Comparison of ENCODE assay signal across 1 cellular context in the genomic region with DNA sequence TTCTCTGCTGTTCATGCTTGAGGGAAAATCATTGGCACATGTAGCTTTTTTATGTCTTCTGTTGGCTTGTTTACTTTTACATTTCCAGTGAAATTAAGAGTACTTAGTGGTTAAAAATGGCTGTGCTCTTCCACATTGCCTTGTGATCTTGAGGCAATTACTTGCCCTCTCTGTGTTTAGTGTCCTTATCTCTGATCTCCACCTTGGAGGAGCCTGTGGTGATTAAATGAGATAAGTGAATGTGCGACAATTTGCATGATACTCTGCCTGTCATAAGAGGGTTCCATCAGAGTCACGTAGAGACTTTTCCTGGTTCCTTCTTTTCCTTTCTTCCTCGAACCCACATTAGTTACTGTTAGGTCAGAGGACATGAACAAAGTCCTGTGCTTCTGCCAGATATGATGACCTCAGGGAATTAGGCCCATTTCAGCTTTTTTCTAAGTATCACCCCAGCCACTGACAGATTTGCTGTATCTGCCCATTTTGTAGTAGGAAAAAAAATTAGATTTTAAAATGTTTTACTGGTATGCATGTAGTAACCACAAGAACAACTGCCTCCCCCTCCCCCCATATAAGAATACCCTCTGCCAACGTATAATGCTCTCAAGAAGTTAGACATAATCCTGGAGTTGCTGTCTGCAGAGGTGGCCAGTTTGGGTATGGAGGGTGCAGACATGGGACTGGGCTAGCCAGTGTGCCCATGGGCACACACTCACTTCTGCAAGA.
TF ChIP-seq lines count a peak whose summit lies in the region.

No MANE protein-coding gene starts in this region.

TF ChIP-seq in K562, 482 proteins besides CTCF, POLR2A, EP300 and RAD21 (continued from another document):
- peak in 1 of 3 experiments; percentile 54 for TF ChIP-seq YY1 (IDR thresholded peaks at IDR 0.05; ENCODE audit: borderline replicate concordance in 1 of 3, control insufficient read depth in 1 of 3, extremely low read depth in 1 of 3, insufficient read depth in 3 of 3, insufficient read length in 1 of 3, insufficient replicate concordance in 2 of 3, low read depth in 1 of 3, low read length in 2 of 3)
- TF ChIP-seq SRSF7 (optimal IDR thresholded peaks at IDR 0.05; ENCODE audit: low read depth, low read length), result no peak
- TF ChIP-seq ZNF76 (CRISPR knock-in tag; IDR thresholded peaks at IDR 0.05; ENCODE audit: borderline replicate concordance), result no peak
- TF ChIP-seq, protein P1, sequence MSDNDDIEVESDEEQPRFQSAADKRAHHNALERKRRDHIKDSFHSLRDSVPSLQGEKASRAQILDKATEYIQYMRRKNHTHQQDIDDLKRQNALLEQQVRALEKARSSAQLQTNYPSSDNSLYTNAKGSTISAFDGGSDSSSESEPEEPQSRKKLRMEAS (CRISPR knock-in tag; IDR thresholded peaks at IDR 0.05), result no peak
- TF ChIP-seq MED1 (CRISPR knock-in tag; IDR thresholded peaks at IDR 0.05; ENCODE audit: borderline replicate concordance), result no peak
- no peak for TF ChIP-seq ARID2 (IDR thresholded peaks at IDR 0.05)
- TF ChIP-seq, protein P2, sequence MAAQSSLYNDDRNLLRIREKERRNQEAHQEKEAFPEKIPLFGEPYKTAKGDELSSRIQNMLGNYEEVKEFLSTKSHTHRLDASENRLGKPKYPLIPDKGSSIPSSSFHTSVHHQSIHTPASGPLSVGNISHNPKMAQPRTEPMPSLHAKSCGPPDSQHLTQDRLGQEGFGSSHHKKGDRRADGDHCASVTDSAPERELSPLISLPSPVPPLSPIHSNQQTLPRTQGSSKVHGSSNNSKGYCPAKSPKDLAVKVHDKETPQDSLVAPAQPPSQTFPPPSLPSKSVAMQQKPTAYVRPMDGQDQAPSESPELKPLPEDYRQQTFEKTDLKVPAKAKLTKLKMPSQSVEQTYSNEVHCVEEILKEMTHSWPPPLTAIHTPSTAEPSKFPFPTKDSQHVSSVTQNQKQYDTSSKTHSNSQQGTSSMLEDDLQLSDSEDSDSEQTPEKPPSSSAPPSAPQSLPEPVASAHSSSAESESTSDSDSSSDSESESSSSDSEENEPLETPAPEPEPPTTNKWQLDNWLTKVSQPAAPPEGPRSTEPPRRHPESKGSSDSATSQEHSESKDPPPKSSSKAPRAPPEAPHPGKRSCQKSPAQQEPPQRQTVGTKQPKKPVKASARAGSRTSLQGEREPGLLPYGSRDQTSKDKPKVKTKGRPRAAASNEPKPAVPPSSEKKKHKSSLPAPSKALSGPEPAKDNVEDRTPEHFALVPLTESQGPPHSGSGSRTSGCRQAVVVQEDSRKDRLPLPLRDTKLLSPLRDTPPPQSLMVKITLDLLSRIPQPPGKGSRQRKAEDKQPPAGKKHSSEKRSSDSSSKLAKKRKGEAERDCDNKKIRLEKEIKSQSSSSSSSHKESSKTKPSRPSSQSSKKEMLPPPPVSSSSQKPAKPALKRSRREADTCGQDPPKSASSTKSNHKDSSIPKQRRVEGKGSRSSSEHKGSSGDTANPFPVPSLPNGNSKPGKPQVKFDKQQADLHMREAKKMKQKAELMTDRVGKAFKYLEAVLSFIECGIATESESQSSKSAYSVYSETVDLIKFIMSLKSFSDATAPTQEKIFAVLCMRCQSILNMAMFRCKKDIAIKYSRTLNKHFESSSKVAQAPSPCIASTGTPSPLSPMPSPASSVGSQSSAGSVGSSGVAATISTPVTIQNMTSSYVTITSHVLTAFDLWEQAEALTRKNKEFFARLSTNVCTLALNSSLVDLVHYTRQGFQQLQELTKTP (IDR thresholded peaks at IDR 0.05; ENCODE audit: low read depth in 1 of 2, partially characterized antibody in 2 of 2), result peak in 1 of 2 experiments; percentile 85
- TF ChIP-seq CREM (IDR thresholded peaks at IDR 0.05; ENCODE audit: low read depth), result peak; percentile 72
- no peak for TF ChIP-seq KLF1 (tag; IDR thresholded peaks at IDR 0.05)
- TF ChIP-seq, protein P3, sequence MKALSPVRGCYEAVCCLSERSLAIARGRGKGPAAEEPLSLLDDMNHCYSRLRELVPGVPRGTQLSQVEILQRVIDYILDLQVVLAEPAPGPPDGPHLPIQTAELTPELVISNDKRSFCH (CRISPR knock-in tag; IDR thresholded peaks at IDR 0.05), result no peak
- TF ChIP-seq, protein P3 (tag; IDR thresholded peaks at IDR 0.05), result no peak
- TF ChIP-seq SUPT5H (IDR thresholded peaks at IDR 0.05), result no peak
- no peak for TF ChIP-seq ELF2 (CRISPR knock-in tag; IDR thresholded peaks at IDR 0.05)
- TF ChIP-seq CHD2 (IDR thresholded peaks at IDR 0.05; ENCODE audit: low read depth, low read length), result no peak
- TF ChIP-seq ELF1 (tag; IDR thresholded peaks at IDR 0.05), result 0 out of 2 replicates have a peak, but pooled peaks have one; percentile 13
- no peak for TF ChIP-seq ZNF324 (CRISPR knock-in tag; IDR thresholded peaks at IDR 0.05)
- TF ChIP-seq ETS2 (tag; IDR thresholded peaks at IDR 0.05; ENCODE audit: borderline replicate concordance, poor library complexity, severe bottlenecking), result no peak
